In genomic region chr13:106453101-106453500, GRCh38 we compare ENCODE assay signal across 23 cellular contexts.
"Had no signal": no experiment of that assay in that cellular context is flagged by ENCODE, and none has a peak within 500 bp of the region (broad histone marks: within the 10 kb centered on the region; RNA-seq: fewer than 3 reads in every experiment).

No MANE protein-coding gene starts in this region.

- H3K36me3 ChIP-seq: esophagus squamous epithelium, gastrocnemius medialis, heart right ventricle, left lung, lower lobe of right lung had no signal

- H3K9me3 ChIP-seq: esophagus squamous epithelium, gastrocnemius medialis, heart right ventricle, left lung, lower lobe of right lung had no signal

- H3K4me1 Mint-ChIP-seq: endodermal cell, mesothelial cell of epicardium had no signal

- H3K27me3 ChIP-seq: dorsolateral prefrontal cortex, esophagus squamous epithelium, gastrocnemius medialis, heart right ventricle, left lung had no signal

- H3K9me3 Mint-ChIP-seq: endodermal cell, mesothelial cell of epicardium had no signal

- H3K4me3 ChIP-seq: coronary artery, dorsolateral prefrontal cortex, esophagus squamous epithelium, gastrocnemius medialis, heart right ventricle, left lung, lower lobe of right lung had no signal

- ATAC-seq: effector memory CD8-positive, alpha-beta T cell; esophagus mucosa; gastrocnemius medialis; heart right ventricle; left cardiac atrium; left lung; left ventricle myocardium superior; lower lobe of right lung had no signal

- DNase-seq: dermis blood vessel endothelial cell; dorsolateral prefrontal cortex; effector CD8-positive, alpha-beta T cell; effector memory CD8-positive, alpha-beta T cell; endodermal cell; erythroblast; esophagus squamous epithelium; foreskin fibroblast; foreskin melanocyte; gastrocnemius medialis; glutamatergic neuron; head of caudate nucleus; heart right ventricle; hippocampal formation; left cardiac atrium; left lung; left ventricle myocardium superior; lower lobe of right lung; mesenchymal stem cell had no signal

- H3K27ac Mint-ChIP-seq: effector memory CD8-positive, alpha-beta T cell; endodermal cell; mesothelial cell of epicardium had no signal

- H3K4me1 ChIP-seq: esophagus squamous epithelium, gastrocnemius medialis, heart right ventricle, left lung, lower lobe of right lung had no signal

- H3K27ac ChIP-seq: coronary artery, dorsolateral prefrontal cortex, epithelial cell of prostate, esophagus squamous epithelium, gastrocnemius medialis, heart right ventricle, left lung, lower lobe of right lung had no signal

- H3K36me3 Mint-ChIP-seq: mesothelial cell of epicardium had no signal

- H3K4me3 Mint-ChIP-seq: effector memory CD8-positive, alpha-beta T cell; endodermal cell; mesothelial cell of epicardium had no signal
